In genomic region chr7:151631968-151632749, GRCh38 we compare ENCODE assay signal across 8 cellular contexts.
DNase-seq lines count a peak whose midpoint lies in the region; ATAC-seq and TF ChIP-seq lines count a peak whose summit lies in the region.

No MANE protein-coding gene starts in this region.

- H3K36me3 Mint-ChIP-seq in naive B cell: peaks cover 0 to 7% of the 10 kb centered on the region in 2 donors
- peaks cover 2 to 7% of the 10 kb centered on the region in 2 donors for H3K36me3 Mint-ChIP-seq in stimulated activated naive B cell treated with anti-CD40 and anti-IgM and Interleukin-4, amounts not matched to agents 10 μg/mL and 1 μg/mL and 100 μg/mL, for 72 hours

- 5% methylated on average over 15 of the region's 108 CpGs; no CpG with 5 or more reads in 1 of the 2 donors for WGBS in esophagus squamous epithelium, 2 donors

- DNase-seq in DMS 273 (lab: John Stamatoyannopoulos, UW; ENCODE audit: unreplicated experiment) (peak; percentile 97), HL-60 (ENCODE audit: low read depth in 1 of 2, low spot score in 1 of 2) (peak; percentile 67 to 78), OCI-M2 (lab: John Stamatoyannopoulos, UW; ENCODE audit: unreplicated experiment) (peak; percentile 41), esophagus squamous epithelium (lab: John Stamatoyannopoulos, UW) (peak; percentile 23), naive B cell (peak; percentile 87)
- peak; percentile 90 to 92 for DNase-seq in activated T-cell treated with anti-CD3 and anti-CD28 coated beads, Interleukin-2, amount 50 U/mL, for 48 hours
- peak; percentile 90 for DNase-seq in stimulated activated naive B cell treated with anti-CD40 and anti-IgM and Interleukin-4, amounts not matched to agents 10 μg/mL and 1 μg/mL and 100 μg/mL, for 72 hours

- H3K4me3 Mint-ChIP-seq in naive B cell: peak overlapping the region; percentile 96 to 100 (median 98)
- peak overlapping the region; percentile 91 to 92 for H3K4me3 Mint-ChIP-seq in stimulated activated naive B cell treated with anti-CD40 and anti-IgM and Interleukin-4, amounts not matched to agents 10 μg/mL and 1 μg/mL and 100 μg/mL, for 72 hours

- peaks cover 0 to 6% (median 3%) of the 10 kb centered on the region in 7 donors for H3K9me3 Mint-ChIP-seq in naive B cell
- peaks cover 3 to 4% of the 10 kb centered on the region in 2 donors for H3K9me3 Mint-ChIP-seq in stimulated activated naive B cell treated with anti-CD40 and anti-IgM and Interleukin-4, amounts not matched to agents 10 μg/mL and 1 μg/mL and 100 μg/mL, for 72 hours

- TF ChIP-seq CTCF in HL-60 (IDR thresholded peaks at IDR 0.05; ENCODE audit: insufficient read depth, low read length) (no peak), esophagus squamous epithelium (IDR thresholded peaks at IDR 0.05) (peak in 4 of 6 experiments; percentile 36 to 49 (median 45))

- peaks cover 0 to 11% (median 0%) of the 10 kb centered on the region in 3 donors for H3K36me3 ChIP-seq in esophagus squamous epithelium

- ATAC-seq in GM19468 (IDR thresholded peaks at IDR 0.05; ENCODE audit: extremely low read depth, unreplicated experiment) (peak; percentile 80), naive B cell (ENCODE audit: low read depth in 2 of 2) (peak; percentile 73 to 76)
- peak; percentile 74 to 77 for ATAC-seq in stimulated activated naive B cell treated with anti-CD40 and anti-IgM and Interleukin-4, amounts not matched to agents 10 μg/mL and 1 μg/mL and 100 μg/mL, for 72 hours (replicated peaks)

- peak overlapping the region; percentile 92 to 99 (median 98) for H3K27ac Mint-ChIP-seq in naive B cell
- H3K27ac Mint-ChIP-seq in stimulated activated naive B cell treated with anti-CD40 and anti-IgM and Interleukin-4, amounts not matched to agents 10 μg/mL and 1 μg/mL and 100 μg/mL, for 72 hours: peak overlapping the region; percentile 96

- intact Hi-C loops in esophagus squamous epithelium (cut with DNase I): no loop called here

- H3K4me1 Mint-ChIP-seq in naive B cell: peaks cover 18 to 25% (median 18%) of the 10 kb centered on the region in 3 donors
- H3K4me1 Mint-ChIP-seq in stimulated activated naive B cell treated with anti-CD40 and anti-IgM and Interleukin-4, amounts not matched to agents 10 μg/mL and 1 μg/mL and 100 μg/mL, for 72 hours: peaks cover 10 to 19% of the 10 kb centered on the region in 2 donors

- H3K27me3 ChIP-seq in HL-60 (ENCODE audit: insufficient read depth, poor library complexity, severe bottlenecking): no peaks in the 10 kb centered on the region
- H3K27me3 ChIP-seq in esophagus squamous epithelium: no peaks in the 10 kb centered on the region

- H3K4me3 ChIP-seq in HL-60 (replicated peaks; ENCODE audit: insufficient read depth, low read length) (peak overlapping the region; percentile 64), esophagus squamous epithelium (peak overlapping the region; percentile 60 to 95 (median 74))

- no peaks in the 10 kb centered on the region for H3K9me3 ChIP-seq in esophagus squamous epithelium

- H3K27me3 Mint-ChIP-seq in naive B cell: no peaks in the 10 kb centered on the region
- no peaks in the 10 kb centered on the region for H3K27me3 Mint-ChIP-seq in stimulated activated naive B cell treated with anti-CD40 and anti-IgM and Interleukin-4, amounts not matched to agents 10 μg/mL and 1 μg/mL and 100 μg/mL, for 72 hours

- H3K4me1 ChIP-seq in esophagus squamous epithelium: peaks cover 0 to 46% (median 7%) of the 10 kb centered on the region in 3 donors

- TF ChIP-seq POLR2A in esophagus squamous epithelium (IDR thresholded peaks at IDR 0.05): peak in 2 of 4 donors; percentile 36 to 59

- H3K27ac ChIP-seq in HL-60 (replicated peaks): peak overlapping the region; percentile 70
- H3K27ac ChIP-seq in esophagus squamous epithelium: peak overlapping the region; percentile 86 to 97 (median 92)

Comparison
In these comparisons a context has a peak if more than half of its experiments do, and no peak if none do; other contexts are left out.
1. Peak in every context shown above with its lines: DNase-seq, ATAC-seq, H3K4me3 ChIP-seq and H3K27ac ChIP-seq.
2. DNase-seq: peak in every context shown above with its lines; median percentile 97 in DMS 273; 91 in activated T-cell treated with anti-CD3 and anti-CD28 coated beads, Interleukin-2, amount 50 U/mL, for 48 hours; 90 in stimulated activated naive B cell treated with anti-CD40 and anti-IgM and Interleukin-4, amounts not matched to agents 10 μg/mL and 1 μg/mL and 100 μg/mL, for 72 hours; 87 in naive B cell; 72 in HL-60; 41 in OCI-M2; 23 in esophagus squamous epithelium.